In genomic region chr3:195694217-195695071, GRCh38 we compare ENCODE assay signal across 1 cellular context. TPM values are rescaled to one million over a fixed set of nuclear protein-coding genes. Genes with fewer than 3 reads are reported as not detected.
"Had no signal": no experiment of that assay in that cellular context is flagged by ENCODE, and none has a peak within 500 bp of the region (broad histone marks: within the 10 kb centered on the region; RNA-seq: fewer than 3 reads in every experiment).

No MANE protein-coding gene starts in this region.

RNA-seq across cellular contexts. Expression of gene MUC20, which starts 26.3 kb away (rescaled TPM):
- total RNA-seq: SK-MEL-5 had no signal
